1 cellular context compared by ENCODE assay signal in the genomic region with DNA sequence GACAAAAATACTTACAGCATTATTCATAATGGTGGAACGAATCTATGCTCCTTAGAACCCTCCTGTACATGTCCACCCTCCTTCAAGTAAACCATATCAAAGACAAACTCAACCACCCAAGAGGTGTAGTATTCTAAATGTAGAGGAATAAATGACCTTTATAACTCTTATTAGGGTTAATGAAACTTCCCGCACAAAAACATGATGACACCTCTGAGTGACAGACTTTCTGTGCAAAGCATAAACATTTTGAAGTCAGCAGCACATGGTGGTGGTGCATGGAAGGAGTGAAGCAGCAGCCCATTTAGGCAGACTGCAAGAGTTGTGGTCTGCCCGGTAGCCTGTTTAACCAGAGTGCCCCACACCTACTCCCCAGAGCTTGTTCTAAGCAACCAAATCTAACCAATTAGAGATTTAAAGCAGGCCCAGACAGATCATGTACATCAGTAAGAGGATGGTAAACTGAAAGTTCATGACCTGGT.
TF ChIP-seq lines count a peak whose summit lies in the region.

No MANE protein-coding gene starts in this region.

TF ChIP-seq in GM12878, 131 proteins besides CTCF, POLR2A, EP300 and RAD21 (continued from another document):
- TF ChIP-seq, protein P1, sequence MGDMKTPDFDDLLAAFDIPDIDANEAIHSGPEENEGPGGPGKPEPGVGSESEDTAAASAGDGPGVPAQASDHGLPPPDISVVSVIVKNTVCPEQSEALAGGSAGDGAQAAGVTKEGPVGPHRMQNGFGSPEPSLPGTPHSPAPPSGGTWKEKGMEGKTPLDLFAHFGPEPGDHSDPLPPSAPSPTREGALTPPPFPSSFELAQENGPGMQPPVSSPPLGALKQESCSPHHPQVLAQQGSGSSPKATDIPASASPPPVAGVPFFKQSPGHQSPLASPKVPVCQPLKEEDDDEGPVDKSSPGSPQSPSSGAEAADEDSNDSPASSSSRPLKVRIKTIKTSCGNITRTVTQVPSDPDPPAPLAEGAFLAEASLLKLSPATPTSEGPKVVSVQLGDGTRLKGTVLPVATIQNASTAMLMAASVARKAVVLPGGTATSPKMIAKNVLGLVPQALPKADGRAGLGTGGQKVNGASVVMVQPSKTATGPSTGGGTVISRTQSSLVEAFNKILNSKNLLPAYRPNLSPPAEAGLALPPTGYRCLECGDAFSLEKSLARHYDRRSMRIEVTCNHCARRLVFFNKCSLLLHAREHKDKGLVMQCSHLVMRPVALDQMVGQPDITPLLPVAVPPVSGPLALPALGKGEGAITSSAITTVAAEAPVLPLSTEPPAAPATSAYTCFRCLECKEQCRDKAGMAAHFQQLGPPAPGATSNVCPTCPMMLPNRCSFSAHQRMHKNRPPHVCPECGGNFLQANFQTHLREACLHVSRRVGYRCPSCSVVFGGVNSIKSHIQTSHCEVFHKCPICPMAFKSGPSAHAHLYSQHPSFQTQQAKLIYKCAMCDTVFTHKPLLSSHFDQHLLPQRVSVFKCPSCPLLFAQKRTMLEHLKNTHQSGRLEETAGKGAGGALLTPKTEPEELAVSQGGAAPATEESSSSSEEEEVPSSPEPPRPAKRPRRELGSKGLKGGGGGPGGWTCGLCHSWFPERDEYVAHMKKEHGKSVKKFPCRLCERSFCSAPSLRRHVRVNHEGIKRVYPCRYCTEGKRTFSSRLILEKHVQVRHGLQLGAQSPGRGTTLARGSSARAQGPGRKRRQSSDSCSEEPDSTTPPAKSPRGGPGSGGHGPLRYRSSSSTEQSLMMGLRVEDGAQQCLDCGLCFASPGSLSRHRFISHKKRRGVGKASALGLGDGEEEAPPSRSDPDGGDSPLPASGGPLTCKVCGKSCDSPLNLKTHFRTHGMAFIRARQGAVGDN (IDR thresholded peaks at IDR 0.05) = 0 out of 2 replicates have a peak, but pooled peaks have one; percentile 7
- no peak for TF ChIP-seq POLR2AphosphoS2 (IDR thresholded peaks at IDR 0.05; ENCODE audit: low read depth, low read length)
- TF ChIP-seq CBFB (IDR thresholded peaks at IDR 0.05; ENCODE audit: low read depth) = no peak
- TF ChIP-seq ZNF24 (IDR thresholded peaks at IDR 0.05) = no peak
